Comparison of ENCODE assay signal across 1 cellular context in the genomic region with DNA sequence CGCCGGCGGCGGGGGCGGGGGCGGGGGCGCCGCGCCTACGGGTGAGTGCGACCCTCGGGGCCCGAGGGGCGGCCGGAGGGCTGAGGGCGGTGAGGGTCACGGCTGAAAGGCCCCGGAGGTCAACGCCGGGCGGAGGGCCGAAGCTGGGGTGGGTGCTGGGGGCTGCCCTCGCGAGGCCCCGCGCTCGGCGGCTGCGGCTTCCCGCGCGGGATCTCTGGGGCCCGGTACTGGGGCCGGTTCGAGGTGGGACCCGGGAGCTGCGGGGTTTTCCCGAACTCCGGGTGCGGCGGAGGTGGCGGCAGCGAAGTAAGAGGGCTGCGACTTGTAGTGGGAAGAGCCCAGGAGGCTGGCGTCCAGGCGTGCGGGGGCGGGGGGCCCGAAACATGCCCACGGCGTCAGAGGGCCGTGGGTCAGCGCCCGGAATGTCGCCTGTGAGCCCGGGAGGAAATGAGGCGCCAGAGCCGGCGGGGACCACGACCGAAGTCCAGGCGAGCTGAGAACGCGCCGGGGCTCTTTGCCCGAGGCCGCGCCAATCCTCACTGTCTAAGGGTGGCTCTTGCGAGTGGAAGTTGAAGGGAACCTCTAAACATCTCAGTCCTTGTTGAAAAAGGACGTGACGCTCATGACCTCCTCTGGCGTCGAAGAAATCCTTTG.
TF ChIP-seq lines count a peak whose summit lies in the region.

No MANE protein-coding gene starts in this region.

TF ChIP-seq in K562, 482 proteins besides CTCF, POLR2A, EP300 and RAD21 (continued from another document and continues in another):
- TF ChIP-seq, protein P1, sequence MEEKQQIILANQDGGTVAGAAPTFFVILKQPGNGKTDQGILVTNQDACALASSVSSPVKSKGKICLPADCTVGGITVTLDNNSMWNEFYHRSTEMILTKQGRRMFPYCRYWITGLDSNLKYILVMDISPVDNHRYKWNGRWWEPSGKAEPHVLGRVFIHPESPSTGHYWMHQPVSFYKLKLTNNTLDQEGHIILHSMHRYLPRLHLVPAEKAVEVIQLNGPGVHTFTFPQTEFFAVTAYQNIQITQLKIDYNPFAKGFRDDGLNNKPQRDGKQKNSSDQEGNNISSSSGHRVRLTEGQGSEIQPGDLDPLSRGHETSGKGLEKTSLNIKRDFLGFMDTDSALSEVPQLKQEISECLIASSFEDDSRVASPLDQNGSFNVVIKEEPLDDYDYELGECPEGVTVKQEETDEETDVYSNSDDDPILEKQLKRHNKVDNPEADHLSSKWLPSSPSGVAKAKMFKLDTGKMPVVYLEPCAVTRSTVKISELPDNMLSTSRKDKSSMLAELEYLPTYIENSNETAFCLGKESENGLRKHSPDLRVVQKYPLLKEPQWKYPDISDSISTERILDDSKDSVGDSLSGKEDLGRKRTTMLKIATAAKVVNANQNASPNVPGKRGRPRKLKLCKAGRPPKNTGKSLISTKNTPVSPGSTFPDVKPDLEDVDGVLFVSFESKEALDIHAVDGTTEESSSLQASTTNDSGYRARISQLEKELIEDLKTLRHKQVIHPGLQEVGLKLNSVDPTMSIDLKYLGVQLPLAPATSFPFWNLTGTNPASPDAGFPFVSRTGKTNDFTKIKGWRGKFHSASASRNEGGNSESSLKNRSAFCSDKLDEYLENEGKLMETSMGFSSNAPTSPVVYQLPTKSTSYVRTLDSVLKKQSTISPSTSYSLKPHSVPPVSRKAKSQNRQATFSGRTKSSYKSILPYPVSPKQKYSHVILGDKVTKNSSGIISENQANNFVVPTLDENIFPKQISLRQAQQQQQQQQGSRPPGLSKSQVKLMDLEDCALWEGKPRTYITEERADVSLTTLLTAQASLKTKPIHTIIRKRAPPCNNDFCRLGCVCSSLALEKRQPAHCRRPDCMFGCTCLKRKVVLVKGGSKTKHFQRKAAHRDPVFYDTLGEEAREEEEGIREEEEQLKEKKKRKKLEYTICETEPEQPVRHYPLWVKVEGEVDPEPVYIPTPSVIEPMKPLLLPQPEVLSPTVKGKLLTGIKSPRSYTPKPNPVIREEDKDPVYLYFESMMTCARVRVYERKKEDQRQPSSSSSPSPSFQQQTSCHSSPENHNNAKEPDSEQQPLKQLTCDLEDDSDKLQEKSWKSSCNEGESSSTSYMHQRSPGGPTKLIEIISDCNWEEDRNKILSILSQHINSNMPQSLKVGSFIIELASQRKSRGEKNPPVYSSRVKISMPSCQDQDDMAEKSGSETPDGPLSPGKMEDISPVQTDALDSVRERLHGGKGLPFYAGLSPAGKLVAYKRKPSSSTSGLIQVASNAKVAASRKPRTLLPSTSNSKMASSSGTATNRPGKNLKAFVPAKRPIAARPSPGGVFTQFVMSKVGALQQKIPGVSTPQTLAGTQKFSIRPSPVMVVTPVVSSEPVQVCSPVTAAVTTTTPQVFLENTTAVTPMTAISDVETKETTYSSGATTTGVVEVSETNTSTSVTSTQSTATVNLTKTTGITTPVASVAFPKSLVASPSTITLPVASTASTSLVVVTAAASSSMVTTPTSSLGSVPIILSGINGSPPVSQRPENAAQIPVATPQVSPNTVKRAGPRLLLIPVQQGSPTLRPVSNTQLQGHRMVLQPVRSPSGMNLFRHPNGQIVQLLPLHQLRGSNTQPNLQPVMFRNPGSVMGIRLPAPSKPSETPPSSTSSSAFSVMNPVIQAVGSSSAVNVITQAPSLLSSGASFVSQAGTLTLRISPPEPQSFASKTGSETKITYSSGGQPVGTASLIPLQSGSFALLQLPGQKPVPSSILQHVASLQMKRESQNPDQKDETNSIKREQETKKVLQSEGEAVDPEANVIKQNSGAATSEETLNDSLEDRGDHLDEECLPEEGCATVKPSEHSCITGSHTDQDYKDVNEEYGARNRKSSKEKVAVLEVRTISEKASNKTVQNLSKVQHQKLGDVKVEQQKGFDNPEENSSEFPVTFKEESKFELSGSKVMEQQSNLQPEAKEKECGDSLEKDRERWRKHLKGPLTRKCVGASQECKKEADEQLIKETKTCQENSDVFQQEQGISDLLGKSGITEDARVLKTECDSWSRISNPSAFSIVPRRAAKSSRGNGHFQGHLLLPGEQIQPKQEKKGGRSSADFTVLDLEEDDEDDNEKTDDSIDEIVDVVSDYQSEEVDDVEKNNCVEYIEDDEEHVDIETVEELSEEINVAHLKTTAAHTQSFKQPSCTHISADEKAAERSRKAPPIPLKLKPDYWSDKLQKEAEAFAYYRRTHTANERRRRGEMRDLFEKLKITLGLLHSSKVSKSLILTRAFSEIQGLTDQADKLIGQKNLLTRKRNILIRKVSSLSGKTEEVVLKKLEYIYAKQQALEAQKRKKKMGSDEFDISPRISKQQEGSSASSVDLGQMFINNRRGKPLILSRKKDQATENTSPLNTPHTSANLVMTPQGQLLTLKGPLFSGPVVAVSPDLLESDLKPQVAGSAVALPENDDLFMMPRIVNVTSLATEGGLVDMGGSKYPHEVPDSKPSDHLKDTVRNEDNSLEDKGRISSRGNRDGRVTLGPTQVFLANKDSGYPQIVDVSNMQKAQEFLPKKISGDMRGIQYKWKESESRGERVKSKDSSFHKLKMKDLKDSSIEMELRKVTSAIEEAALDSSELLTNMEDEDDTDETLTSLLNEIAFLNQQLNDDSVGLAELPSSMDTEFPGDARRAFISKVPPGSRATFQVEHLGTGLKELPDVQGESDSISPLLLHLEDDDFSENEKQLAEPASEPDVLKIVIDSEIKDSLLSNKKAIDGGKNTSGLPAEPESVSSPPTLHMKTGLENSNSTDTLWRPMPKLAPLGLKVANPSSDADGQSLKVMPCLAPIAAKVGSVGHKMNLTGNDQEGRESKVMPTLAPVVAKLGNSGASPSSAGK (IDR thresholded peaks at IDR 0.05) = peak; percentile 14; the same call in 1 of the 2 replicates
- peak; percentile 66 for TF ChIP-seq ZFX (CRISPR knock-in tag; IDR thresholded peaks at IDR 0.05)
- TF ChIP-seq, protein P2, sequence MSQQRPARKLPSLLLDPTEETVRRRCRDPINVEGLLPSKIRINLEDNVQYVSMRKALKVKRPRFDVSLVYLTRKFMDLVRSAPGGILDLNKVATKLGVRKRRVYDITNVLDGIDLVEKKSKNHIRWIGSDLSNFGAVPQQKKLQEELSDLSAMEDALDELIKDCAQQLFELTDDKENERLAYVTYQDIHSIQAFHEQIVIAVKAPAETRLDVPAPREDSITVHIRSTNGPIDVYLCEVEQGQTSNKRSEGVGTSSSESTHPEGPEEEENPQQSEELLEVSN (IDR thresholded peaks at IDR 0.05; ENCODE audit: borderline replicate concordance in 1 of 2, extremely low read depth in 1 of 2, insufficient read depth in 1 of 2, insufficient read length in 1 of 2, low read depth in 1 of 2, low read length in 1 of 2, poor library complexity in 1 of 2, severe bottlenecking in 1 of 2) = peak in 1 of 2 experiments; percentile 3
- TF ChIP-seq, protein P3, sequence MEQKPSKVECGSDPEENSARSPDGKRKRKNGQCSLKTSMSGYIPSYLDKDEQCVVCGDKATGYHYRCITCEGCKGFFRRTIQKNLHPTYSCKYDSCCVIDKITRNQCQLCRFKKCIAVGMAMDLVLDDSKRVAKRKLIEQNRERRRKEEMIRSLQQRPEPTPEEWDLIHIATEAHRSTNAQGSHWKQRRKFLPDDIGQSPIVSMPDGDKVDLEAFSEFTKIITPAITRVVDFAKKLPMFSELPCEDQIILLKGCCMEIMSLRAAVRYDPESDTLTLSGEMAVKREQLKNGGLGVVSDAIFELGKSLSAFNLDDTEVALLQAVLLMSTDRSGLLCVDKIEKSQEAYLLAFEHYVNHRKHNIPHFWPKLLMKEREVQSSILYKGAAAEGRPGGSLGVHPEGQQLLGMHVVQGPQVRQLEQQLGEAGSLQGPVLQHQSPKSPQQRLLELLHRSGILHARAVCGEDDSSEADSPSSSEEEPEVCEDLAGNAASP (IDR thresholded peaks at IDR 0.05) = no peak
- peak; percentile 87 for TF ChIP-seq EGR1 (conservative IDR thresholded peaks at IDR 0.05)
- TF ChIP-seq, protein P4, sequence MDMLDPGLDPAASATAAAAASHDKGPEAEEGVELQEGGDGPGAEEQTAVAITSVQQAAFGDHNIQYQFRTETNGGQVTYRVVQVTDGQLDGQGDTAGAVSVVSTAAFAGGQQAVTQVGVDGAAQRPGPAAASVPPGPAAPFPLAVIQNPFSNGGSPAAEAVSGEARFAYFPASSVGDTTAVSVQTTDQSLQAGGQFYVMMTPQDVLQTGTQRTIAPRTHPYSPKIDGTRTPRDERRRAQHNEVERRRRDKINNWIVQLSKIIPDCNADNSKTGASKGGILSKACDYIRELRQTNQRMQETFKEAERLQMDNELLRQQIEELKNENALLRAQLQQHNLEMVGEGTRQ (CRISPR knock-in tag; IDR thresholded peaks at IDR 0.05) = no peak
- no peak for TF ChIP-seq YBX1 (IDR thresholded peaks at IDR 0.05)
- 0 out of 2 replicates have a peak, but pooled peaks have one; percentile 13 for TF ChIP-seq RB1 (IDR thresholded peaks at IDR 0.05; ENCODE audit: low read depth)
- peak; percentile 7 for TF ChIP-seq FIP1L1 (IDR thresholded peaks at IDR 0.05; ENCODE audit: low read depth, low read length, poor library complexity, severe bottlenecking)
- TF ChIP-seq NRF1 (conservative IDR thresholded peaks at IDR 0.05 in 1 of 2, IDR thresholded peaks at IDR 0.05 in 1 of 2) = no peak; a peak in 1 of 4 replicates
- TF ChIP-seq CREBBP (IDR thresholded peaks at IDR 0.05; ENCODE audit: low read depth, low read length) = no peak
- TF ChIP-seq, protein P5, sequence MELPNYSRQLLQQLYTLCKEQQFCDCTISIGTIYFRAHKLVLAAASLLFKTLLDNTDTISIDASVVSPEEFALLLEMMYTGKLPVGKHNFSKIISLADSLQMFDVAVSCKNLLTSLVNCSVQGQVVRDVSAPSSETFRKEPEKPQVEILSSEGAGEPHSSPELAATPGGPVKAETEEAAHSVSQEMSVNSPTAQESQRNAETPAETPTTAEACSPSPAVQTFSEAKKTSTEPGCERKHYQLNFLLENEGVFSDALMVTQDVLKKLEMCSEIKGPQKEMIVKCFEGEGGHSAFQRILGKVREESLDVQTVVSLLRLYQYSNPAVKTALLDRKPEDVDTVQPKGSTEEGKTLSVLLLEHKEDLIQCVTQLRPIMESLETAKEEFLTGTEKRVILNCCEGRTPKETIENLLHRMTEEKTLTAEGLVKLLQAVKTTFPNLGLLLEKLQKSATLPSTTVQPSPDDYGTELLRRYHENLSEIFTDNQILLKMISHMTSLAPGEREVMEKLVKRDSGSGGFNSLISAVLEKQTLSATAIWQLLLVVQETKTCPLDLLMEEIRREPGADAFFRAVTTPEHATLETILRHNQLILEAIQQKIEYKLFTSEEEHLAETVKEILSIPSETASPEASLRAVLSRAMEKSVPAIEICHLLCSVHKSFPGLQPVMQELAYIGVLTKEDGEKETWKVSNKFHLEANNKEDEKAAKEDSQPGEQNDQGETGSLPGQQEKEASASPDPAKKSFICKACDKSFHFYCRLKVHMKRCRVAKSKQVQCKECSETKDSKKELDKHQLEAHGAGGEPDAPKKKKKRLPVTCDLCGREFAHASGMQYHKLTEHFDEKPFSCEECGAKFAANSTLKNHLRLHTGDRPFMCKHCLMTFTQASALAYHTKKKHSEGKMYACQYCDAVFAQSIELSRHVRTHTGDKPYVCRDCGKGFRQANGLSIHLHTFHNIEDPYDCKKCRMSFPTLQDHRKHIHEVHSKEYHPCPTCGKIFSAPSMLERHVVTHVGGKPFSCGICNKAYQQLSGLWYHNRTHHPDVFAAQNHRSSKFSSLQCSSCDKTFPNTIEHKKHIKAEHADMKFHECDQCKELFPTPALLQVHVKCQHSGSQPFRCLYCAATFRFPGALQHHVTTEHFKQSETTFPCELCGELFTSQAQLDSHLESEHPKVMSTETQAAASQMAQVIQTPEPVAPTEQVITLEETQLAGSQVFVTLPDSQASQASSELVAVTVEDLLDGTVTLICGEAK (IDR thresholded peaks at IDR 0.05) = 0 out of 2 replicates have a peak, but pooled peaks have one; percentile 26
- TF ChIP-seq, protein P5 (CRISPR knock-in tag; IDR thresholded peaks at IDR 0.05) = no peak
- no peak for TF ChIP-seq FOXA3 (CRISPR knock-in tag; conservative IDR thresholded peaks at IDR 0.05 in 1 of 2, IDR thresholded peaks at IDR 0.05 in 1 of 2)
- peak in 1 of 2 experiments; percentile 70; a peak in 2 of 4 replicates for TF ChIP-seq NONO (IDR thresholded peaks at IDR 0.05; ENCODE audit: low read depth in 2 of 2, low read length in 1 of 2)
- peak; percentile 33 for TF ChIP-seq RBFOX2 (IDR thresholded peaks at IDR 0.05; ENCODE audit: low read depth, low read length)
- TF ChIP-seq, protein P6, sequence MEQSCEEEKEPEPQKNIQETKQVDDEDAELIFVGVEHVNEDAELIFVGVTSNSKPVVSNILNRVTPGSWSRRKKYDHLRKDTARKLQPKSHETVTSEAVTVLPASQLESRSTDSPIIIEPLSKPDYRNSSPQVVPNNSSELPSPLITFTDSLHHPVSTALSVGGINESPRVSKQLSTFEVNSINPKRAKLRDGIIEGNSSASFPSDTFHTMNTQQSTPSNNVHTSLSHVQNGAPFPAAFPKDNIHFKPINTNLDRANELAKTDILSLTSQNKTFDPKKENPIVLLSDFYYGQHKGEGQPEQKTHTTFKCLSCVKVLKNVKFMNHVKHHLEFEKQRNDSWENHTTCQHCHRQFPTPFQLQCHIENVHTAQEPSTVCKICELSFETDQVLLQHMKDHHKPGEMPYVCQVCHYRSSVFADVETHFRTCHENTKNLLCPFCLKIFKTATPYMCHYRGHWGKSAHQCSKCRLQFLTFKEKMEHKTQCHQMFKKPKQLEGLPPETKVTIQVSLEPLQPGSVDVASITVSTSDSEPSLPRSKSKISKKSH (CRISPR knock-in tag; IDR thresholded peaks at IDR 0.05) = no peak
- TF ChIP-seq, protein P7, sequence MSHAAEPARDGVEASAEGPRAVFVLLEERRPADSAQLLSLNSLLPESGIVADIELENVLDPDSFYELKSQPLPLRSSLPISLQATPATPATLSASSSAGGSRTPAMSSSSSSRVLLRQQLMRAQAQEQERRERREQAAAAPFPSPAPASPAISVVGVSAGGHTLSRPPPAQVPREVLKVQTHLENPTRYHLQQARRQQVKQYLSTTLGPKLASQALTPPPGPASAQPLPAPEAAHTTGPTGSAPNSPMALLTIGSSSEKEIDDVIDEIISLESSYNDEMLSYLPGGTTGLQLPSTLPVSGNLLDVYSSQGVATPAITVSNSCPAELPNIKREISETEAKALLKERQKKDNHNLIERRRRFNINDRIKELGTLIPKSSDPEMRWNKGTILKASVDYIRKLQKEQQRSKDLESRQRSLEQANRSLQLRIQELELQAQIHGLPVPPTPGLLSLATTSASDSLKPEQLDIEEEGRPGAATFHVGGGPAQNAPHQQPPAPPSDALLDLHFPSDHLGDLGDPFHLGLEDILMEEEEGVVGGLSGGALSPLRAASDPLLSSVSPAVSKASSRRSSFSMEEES (CRISPR knock-in tag; IDR thresholded peaks at IDR 0.05) = no peak
